In genomic region chr19:49136771-49137171, GRCh38 we compare ENCODE assay signal across 21 cellular contexts. TPM values are rescaled to one million over a fixed set of nuclear protein-coding genes. Genes with fewer than 3 reads are reported as not detected.
A peak's percentile ranks its signal among the peaks of the same experiment; 100 is the strongest.
DNase-seq lines count a peak whose midpoint lies in the region; ATAC-seq and TF ChIP-seq lines count a peak whose summit lies in the region.
"Had no signal": no experiment of that assay in that cellular context is flagged by ENCODE, and none has a peak within 500 bp of the region (broad histone marks: within the 10 kb centered on the region; RNA-seq: fewer than 3 reads in every experiment).

No MANE protein-coding gene starts in this region.

- WGBS in upper lobe of left lung, 2 donors: 61 to 79% methylated on average over 4 to 8 of the region's 10 CpGs

- H3K27ac ChIP-seq in WERI-Rb-1: peak overlapping the region; percentile 37; the same call in 1 of the 2 replicates
- H3K27ac ChIP-seq in upper lobe of left lung: peak overlapping the region in 2 of 4 donors; percentile 69 to 72
- H3K27ac ChIP-seq: ascending aorta, BLaER1, epithelial cell of prostate, KMS-11, PC-9 had no signal

- H3K4me1 ChIP-seq in mucosa of descending colon (ENCODE audit: low read depth) (peaks cover 23% of the 10 kb centered on the region), upper lobe of left lung (peaks cover 13 to 19% (median 16%) of the 10 kb centered on the region in 4 donors)

- intact Hi-C loops in mucosa of descending colon (cut with DNase I, micrococcal nuclease): no loop called here

- H3K4me3 ChIP-seq in WERI-Rb-1 (ENCODE audit: low read depth, low read length): no peak overlapping the region
- no peak overlapping the region for H3K4me3 ChIP-seq in fibroblast of villous mesenchyme (ENCODE audit: low read depth, low read length)
- no peak overlapping the region for H3K4me3 ChIP-seq in mucosa of descending colon
- no peak overlapping the region for H3K4me3 ChIP-seq in upper lobe of left lung
- H3K4me3 ChIP-seq: ascending aorta, BLaER1, PC-9 had no signal

- TF ChIP-seq EP300 in upper lobe of left lung (IDR thresholded peaks at IDR 0.05): no peak

- TF ChIP-seq POLR2A in upper lobe of left lung (IDR thresholded peaks at IDR 0.05): no peak

- H3K36me3 ChIP-seq in WERI-Rb-1: peaks cover 51% of the 10 kb centered on the region
- H3K36me3 ChIP-seq in mucosa of descending colon (ENCODE audit: low read depth): no peaks in the 10 kb centered on the region
- H3K36me3 ChIP-seq in upper lobe of left lung: no peaks in the 10 kb centered on the region
- H3K36me3 ChIP-seq: ascending aorta had no signal

- ATAC-seq in mucosa of descending colon (peak; percentile 11), upper lobe of left lung (ENCODE audit: low FRiP score in 2 of 2) (peak in 1 of 2 donors; percentile 15), GM21390 (IDR thresholded peaks at IDR 0.05; ENCODE audit: unreplicated experiment) (no peak), GM18519 (IDR thresholded peaks at IDR 0.05; ENCODE audit: low FRiP score, unreplicated experiment) (no peak)
- ATAC-seq: SK-N-SH treated with all-trans-retinoic acid at 6 μM for 48 hours had no signal

- H3K9me3 ChIP-seq in WERI-Rb-1 (ENCODE audit: severe bottlenecking) (no peaks in the 10 kb centered on the region), mucosa of descending colon (no peaks in the 10 kb centered on the region), upper lobe of left lung (no peaks in the 10 kb centered on the region)
- H3K9me3 ChIP-seq: ascending aorta, BLaER1 had no signal

- no peak for TF ChIP-seq CTCF in WERI-Rb-1 (IDR thresholded peaks at IDR 0.05; ENCODE audit: low read depth, low read length)
- no peak for TF ChIP-seq CTCF in fibroblast of villous mesenchyme (IDR thresholded peaks at IDR 0.05; ENCODE audit: insufficient read depth, low read depth, low read length)
- TF ChIP-seq CTCF in mucosa of descending colon (IDR thresholded peaks at IDR 0.05): no peak
- no peak for TF ChIP-seq CTCF in upper lobe of left lung (IDR thresholded peaks at IDR 0.05)

- DNase-seq in WERI-Rb-1 (no peak), fibroblast of villous mesenchyme (ENCODE audit: low read depth) (peak; percentile 79), mucosa of descending colon (peak; percentile 57 to 74 (median 69)), upper lobe of left lung (peak; percentile 35 to 88), NK-92 (lab: John Stamatoyannopoulos, UW; ENCODE audit: unreplicated experiment) (no peak)
- DNase-seq: activated CD4-positive, alpha-beta T cell treated with anti-CD3 and anti-CD28 coated beads for 4 hours; DMS153; GOT3; hippocampal formation; NCI-H1105; T1000 had no signal

- no peaks in the 10 kb centered on the region for H3K27me3 ChIP-seq in WERI-Rb-1 (ENCODE audit: insufficient read depth, low read depth, severe bottlenecking)
- H3K27me3 ChIP-seq in upper lobe of left lung: no peaks in the 10 kb centered on the region
- H3K27me3 ChIP-seq: ascending aorta, BLaER1 had no signal

RNA-seq across cellular contexts. Expression of gene PPFIA3, which starts 17.4 kb away (rescaled TPM):
- total RNA-seq in fibroblast of villous mesenchyme (1.6 and 2.2 TPM in 2 replicates), mucosa of descending colon (10 to 100 TPM; 15.1 to 21.4 (median 19.6) TPM), upper lobe of left lung (10 to 100 TPM in 1 of 6 donors, 1 to 10 TPM in 5; 2.4 to 11.5 (median 5.9) TPM)

RNA-seq across cellular contexts. Expression of gene C19orf73, which starts 17.8 kb away (rescaled TPM):
- total RNA-seq in fibroblast of villous mesenchyme (0.32 TPM in 1 of 2 replicates, not detected in the other), mucosa of descending colon (1 to 10 TPM; 1.8 to 3.2 (median 2.1) TPM), upper lobe of left lung (1 to 10 TPM in 4 of 6 donors, under 1 TPM in 1, not detected in 1; 0.89 to 7.9 (median 2.3) TPM)
- total RNA-seq: ascending aorta had no signal

RNA-seq across cellular contexts. Expression of gene HRC, which starts 18.4 kb away (rescaled TPM):
- total RNA-seq in fibroblast of villous mesenchyme (under 0.01 TPM in 1 of 2 replicates, not detected in the other), mucosa of descending colon (1 to 10 TPM in 2 of 3 donors, under 1 TPM in 1; 0.73 to 1.9 (median 1.2) TPM), upper lobe of left lung (1 to 10 TPM in 3 of 6 donors, under 1 TPM in 2, not detected in 1; 0.61 to 2.1 (median 1.2) TPM)
- total RNA-seq: ascending aorta, kidney epithelial cell, osteocyte, PC-9 had no signal

RNA-seq across cellular contexts. Expression of gene TRPM4, which starts 20.8 kb away (rescaled TPM):
- total RNA-seq in fibroblast of villous mesenchyme: 17.3 and 18.0 TPM in 2 replicates
- 100 to 1,000 TPM; 182 to 398 (median 274) TPM for total RNA-seq in mucosa of descending colon
- 100 to 1,000 TPM in 1 of 6 donors, 10 to 100 TPM in 5; 23.9 to 120 (median 49.3) TPM for total RNA-seq in upper lobe of left lung

RNA-seq across cellular contexts. Expression of gene LIN7B, which starts 22.6 kb away (rescaled TPM):
- 4.8 and 6.5 TPM in 2 replicates for total RNA-seq in fibroblast of villous mesenchyme
- 10 to 100 TPM in 2 of 3 donors, 1 to 10 TPM in 1; 7.2 to 20.4 (median 11.7) TPM for total RNA-seq in mucosa of descending colon
- total RNA-seq in upper lobe of left lung: 10 to 100 TPM in 1 of 6 donors, 1 to 10 TPM in 5; 3.1 to 10.2 (median 7.6) TPM

Comparison
In these comparisons a context has a peak if more than half of its experiments do, and no peak if none do; other contexts are left out.
1. DNase-seq: peak in fibroblast of villous mesenchyme (single experiment), mucosa of descending colon (3 of 3) and upper lobe of left lung (2 of 2); none in WERI-Rb-1 (single experiment) and NK-92 (single experiment).